8 cellular contexts compared by ENCODE assay signal in the genomic region with DNA sequence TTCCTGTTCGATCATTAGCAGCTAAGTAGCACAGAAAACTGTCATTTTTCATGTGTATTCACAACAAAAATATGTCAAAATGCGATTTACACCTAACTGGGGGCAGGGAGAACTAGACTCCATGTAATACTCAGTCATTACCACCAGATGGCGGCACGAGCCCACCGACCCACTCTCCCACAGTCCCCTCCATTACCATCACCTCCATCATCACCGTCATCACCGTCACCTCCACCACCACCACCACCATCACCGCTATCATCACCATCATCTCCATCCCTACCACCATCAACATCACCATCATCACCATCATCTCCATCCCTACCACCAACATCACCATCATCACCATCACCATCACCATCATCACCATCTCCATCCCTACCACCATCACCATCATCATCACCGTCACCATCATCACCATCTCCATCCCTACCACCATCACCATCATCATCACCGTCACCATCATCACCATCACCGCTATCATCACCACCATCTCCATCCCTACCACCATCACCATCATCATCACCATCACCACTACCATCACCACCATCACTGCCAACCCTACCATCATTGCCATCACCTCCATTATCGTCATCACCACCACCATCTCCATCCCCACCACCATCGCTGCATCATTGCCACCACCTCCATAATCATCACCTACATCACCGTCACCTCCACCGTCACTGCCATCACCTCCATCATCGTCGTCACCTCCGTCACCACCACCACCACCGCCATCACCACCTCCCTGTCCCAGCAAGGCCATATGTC. TPM values are rescaled to one million over a fixed set of nuclear protein-coding genes. Genes with fewer than 3 reads are reported as not detected.
DNase-seq lines count a peak whose midpoint lies in the region; ATAC-seq and TF ChIP-seq lines count a peak whose summit lies in the region.

No MANE protein-coding gene starts in this region.

- peaks cover 4 to 46% of the 10 kb centered on the region in 2 donors for H3K36me3 ChIP-seq in lung (ENCODE audit: control insufficient read depth in 2 of 2, insufficient read depth in 2 of 2, low read length in 2 of 2)

- H3K4me3 ChIP-seq in lung: no peak overlapping the region

- H3K27me3 ChIP-seq in lung (ENCODE audit: control insufficient read depth, insufficient read depth): no peaks in the 10 kb centered on the region

- DNase-seq in ELR (ENCODE audit: low read depth) (peak; percentile 51), NCI-H146 (lab: John Stamatoyannopoulos, UW) (peak; percentile 43), cerebellar cortex (ENCODE audit: low spot score) (peak; percentile 71), lung (ENCODE audit: low spot score) (peak; percentile 56), cerebellar nuclear complex (lab: John Stamatoyannopoulos, UW) (no peak)
- peak; percentile 45 for DNase-seq in activated CD4-positive, alpha-beta T cell treated with anti-CD3 and anti-CD28 coated beads for 1 hour
- peak; percentile 17 to 34 for DNase-seq in stimulated activated CD8-positive, alpha-beta memory T cell treated with anti-CD3 and anti-CD28 coated beads, Interleukin-2, amount 100 ng/mL, for 48 hours (ENCODE audit: low read depth in 2 of 2)

- TF ChIP-seq CTCF in lung (IDR thresholded peaks at IDR 0.05; ENCODE audit: control extremely low read depth, extremely low read depth): peak; percentile 74

- ATAC-seq in lung (ENCODE audit: insufficient read depth, low FRiP score) (no peak), GM21367 (IDR thresholded peaks at IDR 0.05; ENCODE audit: unreplicated experiment) (no peak)

- peaks cover 0 to 6% of the 10 kb centered on the region in 2 donors for H3K4me1 ChIP-seq in lung (ENCODE audit: control insufficient read depth in 2 of 2, insufficient read depth in 2 of 2, low read length in 2 of 2)

- no peaks in the 10 kb centered on the region for H3K9me3 ChIP-seq in lung (ENCODE audit: control insufficient read depth in 2 of 2, insufficient read depth in 1 of 2, low read length in 1 of 2)

- 60 to 68% methylated on average over 19 of the region's 19 CpGs for WGBS in lung, 2 donors

- H3K27ac ChIP-seq in lung (ENCODE audit: low read depth in 1 of 2, low read length in 1 of 2): no peak overlapping the region

RNA-seq across cellular contexts. Expression of gene NDUFAF8, which starts 14.4 kb away (rescaled TPM):
- 10 to 100 TPM; 12.7 to 51.1 TPM for total RNA-seq in lung
- 10 to 100 TPM; 23.1 to 36.7 TPM for polyA plus RNA-seq in lung

RNA-seq across cellular contexts. Expression of gene TEPSIN, which starts 14.7 kb away (rescaled TPM):
- total RNA-seq in lung: 10 to 100 TPM; 20.7 to 48.7 TPM
- 10 to 100 TPM; 29.1 to 33.1 TPM for polyA plus RNA-seq in lung

RNA-seq across cellular contexts. Expression of gene CEP131, which starts 30.8 kb away (rescaled TPM):
- total RNA-seq in lung: 10 to 100 TPM in 1 of 2 donors, 1 to 10 TPM in 1; 9.9 to 14.5 TPM
- polyA plus RNA-seq in lung: 10 to 100 TPM in 1 of 2 donors, 1 to 10 TPM in 1; 7.0 to 11.9 TPM

RNA-seq across cellular contexts. Expression of gene SLC38A10, which starts 41.6 kb away (rescaled TPM):
- 100 to 1,000 TPM in 1 of 2 donors, 10 to 100 TPM in 1; 56.0 to 127 TPM for total RNA-seq in lung
- polyA plus RNA-seq in lung: 10 to 100 TPM; 69.6 to 95.3 TPM

Comparison
In these comparisons a context has a peak if more than half of its experiments do, and no peak if none do; other contexts are left out.
1. DNase-seq: peak in ELR (single experiment), NCI-H146 (single experiment), activated CD4-positive, alpha-beta T cell treated with anti-CD3 and anti-CD28 coated beads for 1 hour (single experiment), cerebellar cortex (single experiment), lung (single experiment) and stimulated activated CD8-positive, alpha-beta memory T cell treated with anti-CD3 and anti-CD28 coated beads, Interleukin-2, amount 100 ng/mL, for 48 hours (2 of 2); none in cerebellar nuclear complex (0 of 2).